ENCODE assay signal across 8 cellular contexts in the genomic region with DNA sequence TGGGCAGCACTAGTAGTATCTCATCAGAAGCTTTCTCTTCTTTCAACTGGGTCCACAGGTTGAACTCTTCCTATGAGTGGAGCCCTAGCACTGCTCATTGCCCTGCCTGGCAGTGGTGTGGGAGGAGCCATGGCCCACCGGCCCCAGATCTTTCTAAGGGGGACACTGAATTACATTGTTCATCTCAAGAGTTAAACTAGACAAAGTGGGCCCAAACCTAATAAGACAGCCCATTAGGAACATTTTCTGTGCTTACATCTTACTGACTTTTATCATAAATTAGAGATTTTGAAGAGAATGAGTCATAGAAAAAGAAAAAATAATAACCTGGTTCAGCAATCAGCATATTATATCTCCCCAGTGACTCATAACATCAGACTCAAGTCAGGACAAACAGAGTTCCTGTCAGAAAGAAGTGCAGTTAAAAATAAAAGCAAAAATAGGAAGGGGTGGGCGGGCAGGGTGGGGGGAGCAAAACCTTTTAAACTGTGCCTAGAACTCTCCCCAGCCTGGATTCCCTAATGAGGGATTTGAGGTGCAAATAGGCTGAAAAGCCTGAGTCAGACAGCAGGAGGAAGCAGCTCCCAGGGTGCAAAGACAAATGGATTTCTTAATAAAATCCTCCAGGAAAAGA.
DNase-seq lines count a peak whose midpoint lies in the region; ATAC-seq and TF ChIP-seq lines count a peak whose summit lies in the region.

No MANE protein-coding gene starts in this region.

- peak overlapping the region in 1 of 2 experiments; percentile 28 for H2BK12ac ChIP-seq in mesenchymal stem cell (ENCODE audit: low read length in 2 of 2)

- H3K27ac ChIP-seq in mesenchymal stem cell (ENCODE audit: low read length, poor library complexity, severe bottlenecking): peak overlapping the region; percentile 27

- H3K27me3 ChIP-seq in mesenchymal stem cell (ENCODE audit: control insufficient read depth in 1 of 2, insufficient read depth in 1 of 2, low read length in 2 of 2): no peaks in the 10 kb centered on the region

- H3K36me3 ChIP-seq in mesenchymal stem cell (ENCODE audit: control insufficient read depth in 1 of 2, insufficient read depth in 2 of 2, low read depth in 1 of 2, low read length in 2 of 2): no peaks in the 10 kb centered on the region

- peak overlapping the region; percentile 55 for H4K8ac ChIP-seq in mesenchymal stem cell (ENCODE audit: low read length)

- TF ChIP-seq CTCF in GM13976 (IDR thresholded peaks at IDR 0.05; ENCODE audit: borderline replicate concordance, control extremely low read depth, extremely low read depth, insufficient read depth, missing control alignments): no peak
- TF ChIP-seq CTCF in progenitor cell of endocrine pancreas (IDR thresholded peaks at IDR 0.05; ENCODE audit: unreplicated experiment): no peak

- H3K14ac ChIP-seq in mesenchymal stem cell (ENCODE audit: low read length in 2 of 2): no peak overlapping the region

- no peak overlapping the region for H3K4ac ChIP-seq in mesenchymal stem cell (ENCODE audit: low read depth in 1 of 2, low read length in 2 of 2)

- no peak overlapping the region for H4K91ac ChIP-seq in mesenchymal stem cell (ENCODE audit: low read length)

- no peak overlapping the region for H3K27ac Mint-ChIP-seq in progenitor cell of endocrine pancreas

- H3K79me1 ChIP-seq in mesenchymal stem cell (replicated peaks; ENCODE audit: low read length, poor library complexity, severe bottlenecking): no peaks in the 10 kb centered on the region

- H3K23ac ChIP-seq in mesenchymal stem cell (ENCODE audit: low read length in 2 of 2): no peak overlapping the region

- H2BK120ac ChIP-seq in mesenchymal stem cell (ENCODE audit: low read depth, low read length): no peak overlapping the region

- 34% methylated on average over 2 of the region's 2 CpGs for WGBS in mesenchymal stem cell

- no peak overlapping the region for H3K4me3 Mint-ChIP-seq in progenitor cell of endocrine pancreas (ENCODE audit: low read depth)

- no peak overlapping the region for H2AFZ ChIP-seq in mesenchymal stem cell (ENCODE audit: low read depth, low read length)

- in situ Hi-C loops in GM13976 (cut with MboI; ENCODE audit: low sequenced_read_pairs, unreplicated experiment): no loop called here

- peak overlapping the region; percentile 8 for H3K9ac ChIP-seq in mesenchymal stem cell (ENCODE audit: low read length)

- H3K9me3 ChIP-seq in mesenchymal stem cell (ENCODE audit: control insufficient read depth, low read length): no peaks in the 10 kb centered on the region

- H3K9me3 Mint-ChIP-seq in progenitor cell of endocrine pancreas (ENCODE audit: low read depth): peaks cover 6% of the 10 kb centered on the region

- H3K27me3 Mint-ChIP-seq in progenitor cell of endocrine pancreas: peaks cover 15% of the 10 kb centered on the region

- no peak overlapping the region for H3K4me2 ChIP-seq in mesenchymal stem cell (ENCODE audit: low read length, poor library complexity, severe bottlenecking)

- no peaks in the 10 kb centered on the region for H3K4me1 Mint-ChIP-seq in progenitor cell of endocrine pancreas (ENCODE audit: low read depth)

- no peak overlapping the region for H2AK5ac ChIP-seq in mesenchymal stem cell (ENCODE audit: low read length, severe bottlenecking)

- no peak overlapping the region for H3K4me3 ChIP-seq in mesenchymal stem cell (ENCODE audit: insufficient read depth in 1 of 2, low read depth in 1 of 2, low read length in 2 of 2)

- H2BK5ac ChIP-seq in mesenchymal stem cell (ENCODE audit: low read depth, low read length, poor library complexity, severe bottlenecking): no peak overlapping the region

- ATAC-seq in HG03439 (IDR thresholded peaks at IDR 0.05; ENCODE audit: unreplicated experiment) (peak; percentile 66), GM21367 (IDR thresholded peaks at IDR 0.05; ENCODE audit: unreplicated experiment) (no peak)

- no peak overlapping the region for H2BK15ac ChIP-seq in mesenchymal stem cell (ENCODE audit: low read depth, poor library complexity, severe bottlenecking)

- H3K36me3 Mint-ChIP-seq in progenitor cell of endocrine pancreas (ENCODE audit: insufficient read depth): no peaks in the 10 kb centered on the region

- DNase-seq in GM13976 (ENCODE audit: low spot score) (peak; percentile 18), mesenchymal stem cell (peak; percentile 63), epidermal melanocyte (ENCODE audit: insufficient read length, low spot score) (no peak), NCI-H2227 (lab: John Stamatoyannopoulos, UW; ENCODE audit: unreplicated experiment) (no peak), progenitor cell of endocrine pancreas (ENCODE audit: low spot score, unreplicated experiment) (no peak)
- DNase-seq in activated effector memory CD4-positive, alpha-beta T cell treated with anti-CD3 and anti-CD28 coated beads, Interleukin-2, amount 50 U/mL, for 16 hours: peak; percentile 78

- H3K4me1 ChIP-seq in mesenchymal stem cell (ENCODE audit: control insufficient read depth, insufficient read depth, low read depth, low read length): peaks cover 7% of the 10 kb centered on the region

- H3K18ac ChIP-seq in mesenchymal stem cell (ENCODE audit: low read depth in 1 of 2, low read length in 2 of 2): peak overlapping the region in 1 of 2 experiments; percentile 3

Comparison
In these comparisons a context has a peak if more than half of its experiments do, and no peak if none do; other contexts are left out.
1. DNase-seq: peak in GM13976 (single experiment), activated effector memory CD4-positive, alpha-beta T cell treated with anti-CD3 and anti-CD28 coated beads, Interleukin-2, amount 50 U/mL, for 16 hours (single experiment) and mesenchymal stem cell (single experiment); none in epidermal melanocyte (single experiment), NCI-H2227 (single experiment) and progenitor cell of endocrine pancreas (single experiment).